ENCODE assay signal across 8 cellular contexts in the genomic region with DNA sequence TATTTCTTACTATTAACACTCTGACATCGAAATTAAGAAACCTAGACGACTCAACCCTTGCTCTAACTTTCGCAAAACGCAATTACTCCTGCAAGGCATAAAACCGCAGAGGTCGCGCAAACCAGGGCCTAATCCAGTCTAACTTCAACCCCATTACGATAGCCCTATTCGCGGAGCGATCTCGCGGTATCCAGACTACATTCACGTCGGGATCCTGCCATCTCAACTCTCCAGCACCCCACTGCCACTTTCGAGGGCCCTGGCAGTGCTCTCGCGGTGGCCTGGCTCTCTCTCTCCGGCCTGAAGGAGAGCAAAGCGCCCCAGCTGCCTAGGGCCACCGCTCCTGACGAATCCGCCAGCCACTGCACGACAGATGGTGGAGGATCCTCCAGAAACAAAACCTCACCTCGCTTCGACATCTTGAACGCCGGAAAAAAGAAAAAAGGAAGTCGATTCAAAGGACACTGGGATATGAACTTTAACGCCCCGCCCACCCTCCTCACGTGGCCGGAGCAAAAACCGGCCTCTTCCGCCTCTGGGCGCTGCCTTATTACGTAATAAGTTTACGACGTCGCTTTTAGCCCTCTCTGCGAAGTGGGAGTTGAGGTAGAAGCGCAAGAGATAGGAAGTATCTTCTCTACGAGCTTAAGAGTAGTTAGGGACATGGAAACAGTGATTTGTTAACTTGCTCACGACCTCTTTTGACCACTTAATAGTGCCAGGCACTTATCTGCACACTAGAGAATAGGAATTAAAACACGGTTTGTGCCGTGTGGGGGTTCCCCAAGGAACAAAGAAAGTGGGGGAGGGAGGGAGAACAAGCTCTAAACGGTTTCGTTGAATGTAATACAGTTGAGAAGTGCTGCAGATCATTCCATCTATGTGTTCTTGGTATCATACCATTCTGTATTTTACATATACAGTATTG. TPM values are rescaled to one million over a fixed set of nuclear protein-coding genes. Genes with fewer than 3 reads are reported as not detected.
DNase-seq lines count a peak whose midpoint lies in the region; ATAC-seq and TF ChIP-seq lines count a peak whose summit lies in the region.

A gene (minus strand): TSS at position 430 of the 928 bp plus-strand sequence. CDS start 11 bp downstream, at position 419.

- H3K4me1 ChIP-seq in OCI-LY1 (ENCODE audit: insufficient read depth, low read length, severe bottlenecking) = peaks cover 33% of the 10 kb centered on the region

- peak within 1 kb of the TSS; percentile 71 for H3K4me2 ChIP-seq in OCI-LY1 (ENCODE audit: low read length)

- H3K9me3 ChIP-seq in OCI-LY1 (ENCODE audit: low read length) = no peaks in the 10 kb centered on the region

- peak within 1 kb of the TSS; percentile 100 for H3K27ac Mint-ChIP-seq in mesothelial cell of epicardium

- H3K36me3 ChIP-seq in OCI-LY1 (ENCODE audit: insufficient read depth, low read length) = peaks cover 48% of the 10 kb centered on the region

- peaks cover 32% of the 10 kb centered on the region for H3K36me3 Mint-ChIP-seq in mesothelial cell of epicardium

- TF ChIP-seq CTCF in OCI-LY1 (IDR thresholded peaks at IDR 0.05; ENCODE audit: low read length) (no peak), mesothelial cell of epicardium (IDR thresholded peaks at IDR 0.05; ENCODE audit: unreplicated experiment) (no peak)

- peaks cover 15% of the 10 kb centered on the region; the same call in 1 of the 2 replicates for H3F3A ChIP-seq in OCI-LY1 (ENCODE audit: insufficient read depth, low read length)

- H4K20me1 ChIP-seq in OCI-LY1 (ENCODE audit: insufficient read depth, low read length) = no peaks in the 10 kb centered on the region; the same call in 1 of the 2 replicates

- no peaks in the 10 kb centered on the region for H3K27me3 ChIP-seq in OCI-LY1 (ENCODE audit: insufficient read depth, low read length)

- no peaks in the 10 kb centered on the region for H3K9me3 Mint-ChIP-seq in mesothelial cell of epicardium

- H3K27me3 Mint-ChIP-seq in mesothelial cell of epicardium (ENCODE audit: low read depth) = no peaks in the 10 kb centered on the region

- peak within 1 kb of the TSS; percentile 83 for H3K9ac ChIP-seq in OCI-LY1 (ENCODE audit: low read length)

- H3K4me3 ChIP-seq in OCI-LY1 (ENCODE audit: low read depth, low read length, poor library complexity, severe bottlenecking) = peak within 1 kb of the TSS; percentile 78

- H3K27ac ChIP-seq in OCI-LY1 (ENCODE audit: low read depth, low read length, poor library complexity, severe bottlenecking) = peak within 1 kb of the TSS; percentile 92

- peaks cover 34% of the 10 kb centered on the region for H3K4me1 Mint-ChIP-seq in mesothelial cell of epicardium

- in situ Hi-C loops in endometrial microvascular endothelial cells (cut with HindIII; ENCODE audit: inconsistent ontology term, low pct_unique_long_range_greater_than_20kb, low sequenced_read_pairs) = no loop called here

- H2AFZ ChIP-seq in OCI-LY1 (ENCODE audit: low read length) = no peak within 1 kb of the TSS

- H3K9me2 ChIP-seq in OCI-LY1 (ENCODE audit: low read depth, low read length) = no peaks in the 10 kb centered on the region

- DNase-seq in COR-L47 (lab: John Stamatoyannopoulos, UW) (peak; percentile 98), HuH-7 (ENCODE audit: low spot score) (peak; percentile 75), mesothelial cell of epicardium (ENCODE audit: low spot score in 2 of 2, unreplicated experiment in 2 of 2) (peak; percentile 87 to 91)
- DNase-seq in activated CD8-positive, alpha-beta memory T cell treated with anti-CD3 and anti-CD28 coated beads, Interleukin-2, amount 50 U/mL, for 24 hours (ENCODE audit: extremely low read depth) = peak; percentile 86
- peak; percentile 75 to 89 for DNase-seq in stimulated activated CD8-positive, alpha-beta memory T cell treated with anti-CD3 and anti-CD28 coated beads, Interleukin-15, amount 100 ng/mL, for 4 hours (ENCODE audit: low read depth in 2 of 2)

- H3K4me3 Mint-ChIP-seq in mesothelial cell of epicardium = peak within 1 kb of the TSS; percentile 100

- ATAC-seq in GM21390 (IDR thresholded peaks at IDR 0.05; ENCODE audit: unreplicated experiment) = peak; percentile 80

- peaks cover 27% of the 10 kb centered on the region for H3K79me2 ChIP-seq in OCI-LY1 (ENCODE audit: insufficient read depth, low read length)

RNA-seq across cellular contexts. Expression of the gene that starts here (rescaled TPM):
- total RNA-seq in endometrial microvascular endothelial cells (ENCODE audit: inconsistent ontology term) (1,090 TPM), mesothelial cell of epicardium (1,597 to 1,708 TPM (median 1,659 TPM) in 3 replicates)

Comparison
In these comparisons a context has a peak if more than half of its experiments do, and no peak if none do; other contexts are left out.
1. Peak in every context shown above with its lines: DNase-seq, ATAC-seq, H3K4me3 ChIP-seq and H3K27ac ChIP-seq.